9 cellular contexts compared by ENCODE assay signal in genomic region chr14:23006544-23007419, GRCh38. TPM values are rescaled to one million over a fixed set of nuclear protein-coding genes. Genes with fewer than 3 reads are reported as not detected.
DNase-seq lines count a peak whose midpoint lies in the region; ATAC-seq and TF ChIP-seq lines count a peak whose summit lies in the region.
"Had no signal": no experiment of that assay in that cellular context is flagged by ENCODE, and none has a peak within 500 bp of the region (broad histone marks: within the 10 kb centered on the region; RNA-seq: fewer than 3 reads in every experiment).

No MANE protein-coding gene starts in this region.

- POLR2A ChIA-PET in WTC11 (lab: Charles Lee), result interaction anchor here (0.7 to 2.5 kb wide), 15 partner anchors 8 to 314 kb away, joined by 3 to 23 read pairs (median 8); partner anchors contain the start of genes ACIN1, AJUBA, C14orf119 and HAUS4

- DNase-seq in AG08395 (ENCODE audit: low spot score) (peak; percentile 100), NCI-H2227 (lab: John Stamatoyannopoulos, UW; ENCODE audit: unreplicated experiment) (peak; percentile 98), WTC11 (ENCODE audit: low spot score) (peak; percentile 96), caudate nucleus (lab: John Stamatoyannopoulos, UW) (peak; percentile 68 to 99 (median 97)), iris pigment epithelial cell (ENCODE audit: low read depth) (peak; percentile 98)
- peak; percentile 95 for DNase-seq in stimulated activated CD4-positive, alpha-beta T cell treated with anti-CD3 and anti-CD28 coated beads, Interleukin-12 subunit alpha, Interleukin-12 subunit beta, amount 100 ng/mL, for 24 hours (ENCODE audit: low read depth in 2 of 2)

- H3K4me1 Mint-ChIP-seq in WTC11, result peaks cover 31% of the 10 kb centered on the region

- H3K27ac Mint-ChIP-seq in WTC11, result peak overlapping the region; percentile 100

- ATAC-seq in GM18873 (IDR thresholded peaks at IDR 0.05; ENCODE audit: low FRiP score, unreplicated experiment) (peak; percentile 93), HG03139 (IDR thresholded peaks at IDR 0.05; ENCODE audit: unreplicated experiment) (peak; percentile 91), WTC11 (peak; percentile 97)

- peak overlapping the region; percentile 99 for H3K27ac ChIP-seq in caudate nucleus (ENCODE audit: low read depth, low read length)

- H3K4me3 Mint-ChIP-seq in WTC11, result peak overlapping the region; percentile 91

- no peaks in the 10 kb centered on the region for H3K27me3 Mint-ChIP-seq in WTC11 (ENCODE audit: low read depth)

- peaks cover 9% of the 10 kb centered on the region for H3K9me3 Mint-ChIP-seq in WTC11

- CTCF ChIA-PET in WTC11 (lab: Charles Lee), result interaction anchor here (0.9 to 3.9 kb wide), 20 partner anchors 10 to 532 kb away, joined by 3 to 75 read pairs (median 6); partner anchors contain the start of genes ACIN1, AJUBA, C14orf119 and CDH24

- H3K36me3 Mint-ChIP-seq in WTC11, result no peaks in the 10 kb centered on the region; the same call in 1 of the 2 replicates

- no peak for TF ChIP-seq CTCF in WTC11 (IDR thresholded peaks at IDR 0.05)

TF ChIP-seq in WTC11, 78 proteins besides CTCF, POLR2A, EP300 and RAD21 (continues in another document):
- TF ChIP-seq ETV6 (CRISPR knock-in tag; IDR thresholded peaks at IDR 0.05) (no peak), ATF6 (CRISPR knock-in tag; IDR thresholded peaks at IDR 0.05) (no peak), FOXP1 (CRISPR knock-in tag; IDR thresholded peaks at IDR 0.05; ENCODE audit: borderline replicate concordance) (peak; percentile 96), USF2 (CRISPR knock-in tag; IDR thresholded peaks at IDR 0.05) (no peak), ZMAT4 (CRISPR knock-in tag; IDR thresholded peaks at IDR 0.05) (no peak), MAX (CRISPR knock-in tag; IDR thresholded peaks at IDR 0.05) (peak; percentile 95), OVOL2 (CRISPR knock-in tag; IDR thresholded peaks at IDR 0.05; ENCODE audit: borderline replicate concordance) (no peak), CDX4 (CRISPR knock-in tag; IDR thresholded peaks at IDR 0.05; ENCODE audit: borderline replicate concordance) (no peak), HMGXB4 (CRISPR knock-in tag; IDR thresholded peaks at IDR 0.05) (peak; percentile 88), MXD4 (CRISPR knock-in tag; IDR thresholded peaks at IDR 0.05; ENCODE audit: borderline replicate concordance) (no peak), RORB (CRISPR knock-in tag; IDR thresholded peaks at IDR 0.05) (no peak), GABPB1 (CRISPR knock-in tag; IDR thresholded peaks at IDR 0.05) (peak; percentile 90), JAZF1 (CRISPR knock-in tag; IDR thresholded peaks at IDR 0.05) (no peak), ZNF425 (CRISPR knock-in tag; conservative IDR thresholded peaks at IDR 0.05) (no peak), NFE2L1 (CRISPR knock-in tag; IDR thresholded peaks at IDR 0.05) (peak; percentile 94), STAT6 (CRISPR knock-in tag; conservative IDR thresholded peaks at IDR 0.05; ENCODE audit: low read depth) (no peak)

RNA-seq across cellular contexts. Expression of gene C14orf93, which starts 3.2 kb away (rescaled TPM):
- 8.1 to 12.8 TPM (median 11.9 TPM) in 3 replicates for total RNA-seq in WTC11 (2021)

RNA-seq across cellular contexts. Expression of gene AJUBA, which starts 24.4 kb away (rescaled TPM):
- total RNA-seq in WTC11 (2021), result 28.8 to 35.8 TPM (median 33.8 TPM) in 3 replicates

RNA-seq across cellular contexts. Expression of gene PSMB5, which starts 27.9 kb away (rescaled TPM):
- total RNA-seq in WTC11 (2021), result 200 to 224 TPM (median 203 TPM) in 3 replicates

RNA-seq across cellular contexts. Expression of gene PSMB11, which starts 35.2 kb away (rescaled TPM):
- not detected in 3 replicates for total RNA-seq in WTC11 (2021)
- total RNA-seq: T-helper 2 cell treated with Interferon-gamma antibody and Interleukin-4, amounts not matched to agents 100 ng/mL and 5 ng/mL, for 36 hours had no signal

RNA-seq across cellular contexts. Expression of gene HAUS4, which starts 49.9 kb away (rescaled TPM):
- total RNA-seq in WTC11 (2021), result 52.4 to 57.6 TPM (median 53.5 TPM) in 3 replicates

Comparison
In these comparisons a context has a peak if more than half of its experiments do, and no peak if none do; other contexts are left out.
1. Peak in every context shown above with its lines: DNase-seq, ATAC-seq and H3K27ac ChIP-seq.